In genomic region chr17:82330322-82331239, GRCh38 we compare ENCODE assay signal across 10 cellular contexts. TPM values are rescaled to one million over a fixed set of nuclear protein-coding genes. Genes with fewer than 3 reads are reported as not detected.
DNase-seq lines count a peak whose midpoint lies in the region; ATAC-seq and TF ChIP-seq lines count a peak whose summit lies in the region.
"Had no signal": no experiment of that assay in that cellular context is flagged by ENCODE, and none has a peak within 500 bp of the region (broad histone marks: within the 10 kb centered on the region; RNA-seq: fewer than 3 reads in every experiment).

No MANE protein-coding gene starts in this region.

- H3K27ac ChIP-seq in BLaER1 treated with 17β-estradiol and CSF1 and Interleukin-3, amounts not matched to agents 10 nM and 100 nM = no peak overlapping the region
- peak overlapping the region; percentile 42; the same call in 1 of the 2 replicates for H3K27ac ChIP-seq in MM.1S (ENCODE audit: low read length)
- peak overlapping the region; percentile 90 for H3K27ac ChIP-seq in RWPE1
- H3K27ac ChIP-seq: adrenal gland, upper lobe of left lung had no signal

- H3K79me2 ChIP-seq in MM.1S (ENCODE audit: low read length) = no peaks in the 10 kb centered on the region

- H3K9me3 ChIP-seq in BLaER1 treated with 17β-estradiol and CSF1 and Interleukin-3, amounts not matched to agents 10 nM and 100 nM (replicated peaks in 1 of 11) = no peaks in the 10 kb centered on the region
- no peaks in the 10 kb centered on the region for H3K9me3 ChIP-seq in MM.1S (replicated peaks; ENCODE audit: insufficient read depth, low read length)
- H3K9me3 ChIP-seq: adrenal gland, upper lobe of left lung had no signal

- no peak for TF ChIP-seq CTCF in MM.1S (IDR thresholded peaks at IDR 0.05; ENCODE audit: low read length)
- no peak for TF ChIP-seq CTCF in RWPE1 (conservative IDR thresholded peaks at IDR 0.05; ENCODE audit: low read depth)

- peaks cover 47 to 77% (median 53%) of the 10 kb centered on the region in 11 experiments for H3K27me3 ChIP-seq in BLaER1 treated with 17β-estradiol and CSF1 and Interleukin-3, amounts not matched to agents 10 nM and 100 nM
- no peaks in the 10 kb centered on the region for H3K27me3 ChIP-seq in MM.1S (replicated peaks; ENCODE audit: insufficient read depth, low read length)
- H3K27me3 ChIP-seq: adrenal gland, upper lobe of left lung had no signal

- CTCF ChIA-PET in RWPE1 (lab: Yijun Ruan, JAX) = interaction anchor here (0.6 to 1.1 kb wide), 2 partner anchors 32 to 38 kb away, joined by 3 to 5 read pairs; no protein-coding TSS in a partner anchor

- H4K20me1 ChIP-seq in BLaER1 treated with 17β-estradiol and CSF1 and Interleukin-3, amounts not matched to agents 10 nM and 100 nM = peaks cover 23 to 55% (median 35%) of the 10 kb centered on the region in 11 experiments; a peak in 16 of 22 replicates
- H4K20me1 ChIP-seq in MM.1S (ENCODE audit: insufficient read depth, low read length) = no peaks in the 10 kb centered on the region

- peak; percentile 93 for DNase-seq in MM.1S
- peak; percentile 71 for DNase-seq in RWPE1 (ENCODE audit: low spot score)
- DNase-seq in left colon = peak; percentile 72 to 74
- no peak for DNase-seq in NCI-H1048 (lab: John Stamatoyannopoulos, UW)
- DNase-seq in activated CD4-positive, alpha-beta T cell treated with anti-CD3 and anti-CD28 coated beads for 4 hours = no peak
- no peak for DNase-seq in ureter (ENCODE audit: low spot score)

- peaks cover 41 to 92% (median 79%) of the 10 kb centered on the region in 10 experiments for H3K4me1 ChIP-seq in BLaER1 treated with 17β-estradiol and CSF1 and Interleukin-3, amounts not matched to agents 10 nM and 100 nM
- peaks cover 44% of the 10 kb centered on the region for H3K4me1 ChIP-seq in MM.1S (ENCODE audit: low read length)

- peaks cover 13% of the 10 kb centered on the region for H3F3A ChIP-seq in MM.1S (ENCODE audit: insufficient read depth, low read length)

- intact Hi-C loops in left colon (cut with DNase I, micrococcal nuclease) = no loop called here

- H2AFZ ChIP-seq in MM.1S (ENCODE audit: low read length) = peak overlapping the region; percentile 27; the same call in 1 of the 2 replicates

- H3K36me3 ChIP-seq in BLaER1 treated with 17β-estradiol and CSF1 and Interleukin-3, amounts not matched to agents 10 nM and 100 nM = no peaks in the 10 kb centered on the region
- H3K36me3 ChIP-seq in MM.1S (replicated peaks; ENCODE audit: insufficient read depth, low read length) = no peaks in the 10 kb centered on the region
- H3K36me3 ChIP-seq: adrenal gland, upper lobe of left lung had no signal

- no peaks in the 10 kb centered on the region for H3K9me2 ChIP-seq in MM.1S (replicated peaks; ENCODE audit: insufficient read depth, low read length)

- peak; percentile 2 for ATAC-seq in left colon
- ATAC-seq in GM19023 (IDR thresholded peaks at IDR 0.05; ENCODE audit: unreplicated experiment) = no peak

- POLR2A ChIA-PET in RWPE1 (lab: Yijun Ruan, JAX; ENCODE audit: low non-redundant PET) = no interaction called here

- H3K4me2 ChIP-seq in BLaER1 treated with 17β-estradiol and CSF1 and Interleukin-3, amounts not matched to agents 10 nM and 100 nM = peak overlapping the region; percentile 51 to 95 (median 81)
- H3K4me2 ChIP-seq in MM.1S (ENCODE audit: low read depth, low read length) = peak overlapping the region; percentile 72

- peak overlapping the region in 3 of 11 experiments; percentile 29 to 51 (median 30); a peak in 4 of 22 replicates for H3K9ac ChIP-seq in BLaER1 treated with 17β-estradiol and CSF1 and Interleukin-3, amounts not matched to agents 10 nM and 100 nM
- peak overlapping the region; percentile 22; the same call in 1 of the 2 replicates for H3K9ac ChIP-seq in MM.1S (ENCODE audit: low read length)

- no peak overlapping the region; a peak in 2 of 20 replicates for H3K4me3 ChIP-seq in BLaER1 treated with 17β-estradiol and CSF1 and Interleukin-3, amounts not matched to agents 10 nM and 100 nM
- no peak overlapping the region for H3K4me3 ChIP-seq in MM.1S (ENCODE audit: low read length)
- H3K4me3 ChIP-seq: adrenal gland, upper lobe of left lung had no signal

RNA-seq across cellular contexts. Expression of gene SECTM1, which starts 3.0 kb away (rescaled TPM):
- total RNA-seq in left colon (100 to 1,000 TPM in 1 of 2 donors, 10 to 100 TPM in 1; 78.5 to 127 TPM), ureter (12.6 TPM)

RNA-seq across cellular contexts. Expression of gene CD7, which starts 13.2 kb away (rescaled TPM):
- 10 to 100 TPM in 1 of 2 donors, 1 to 10 TPM in 1; 5.2 to 10.0 TPM for total RNA-seq in left colon
- 3.4 TPM for total RNA-seq in ureter

RNA-seq across cellular contexts. Expression of gene TEX19, which starts 28.5 kb away (rescaled TPM):
- total RNA-seq in left colon (not detected), ureter (not detected)
- total RNA-seq: upper lobe of left lung had no signal

RNA-seq across cellular contexts. Expression of gene UTS2R, which starts 41.0 kb away (rescaled TPM):
- total RNA-seq in left colon (not detected), ureter (not detected)
- total RNA-seq: adrenal gland had no signal

RNA-seq across cellular contexts. Expression of gene CSNK1D, which starts 57.1 kb away (rescaled TPM):
- total RNA-seq in left colon = 100 to 1,000 TPM; 165 to 166 TPM
- 170 TPM for total RNA-seq in ureter

Comparison
In these comparisons a context has a peak if more than half of its experiments do, and no peak if none do; other contexts are left out.
1. H3K27ac ChIP-seq: peak in MM.1S (single experiment) and RWPE1 (single experiment); none in BLaER1 treated with 17β-estradiol and CSF1 and Interleukin-3, amounts not matched to agents 10 nM and 100 nM (0 of 11).
2. DNase-seq: peak in MM.1S (single experiment), RWPE1 (single experiment) and left colon (2 of 2); none in NCI-H1048 (single experiment), activated CD4-positive, alpha-beta T cell treated with anti-CD3 and anti-CD28 coated beads for 4 hours (0 of 2) and ureter (single experiment).